In genomic region chr9:4155224-4156026, GRCh38 we compare ENCODE assay signal across 24 cellular contexts.
"Had no signal": no experiment of that assay in that cellular context is flagged by ENCODE, and none has a peak within 500 bp of the region (broad histone marks: within the 10 kb centered on the region; RNA-seq: fewer than 3 reads in every experiment).

No MANE protein-coding gene starts in this region.

- H3K4me3 ChIP-seq: heart left ventricle, mucosa of descending colon, tibial nerve, vagina had no signal

- H3K4me1 Mint-ChIP-seq: activated CD4-positive, alpha-beta T cell treated with anti-CD3 and anti-CD28 coated beads, Interleukin-2, amount 10 ng/mL, durations not matched to agents 24 days and 14 days; activated naive CD8-positive, alpha-beta T cell treated with anti-CD3 and anti-CD28 coated beads for 36 hours; immature natural killer cell; stimulated activated naive B cell treated with anti-CD40 and anti-IgM and Interleukin-4, amounts not matched to agents 10 μg/mL and 1 μg/mL and 100 μg/mL, for 72 hours had no signal

- H3K27me3 ChIP-seq: brain microvascular endothelial cell, heart left ventricle, tibial nerve, vagina had no signal

- H3K36me3 ChIP-seq: brain microvascular endothelial cell, heart left ventricle, tibial nerve, vagina had no signal

- H3K4me3 Mint-ChIP-seq: activated CD4-positive, alpha-beta T cell treated with anti-CD3 and anti-CD28 coated beads, Interleukin-2, amount 10 ng/mL, durations not matched to agents 24 days and 14 days; activated CD8-positive, alpha-beta T cell treated with anti-CD3 and anti-CD28 coated beads, Interleukin-2, amount 10 ng/mL, durations not matched to agents 7 days and 5 days; activated naive CD8-positive, alpha-beta T cell treated with anti-CD3 and anti-CD28 coated beads for 36 hours; activated T-cell treated with anti-CD3 and anti-CD28 coated beads, Interleukin-2, amount 50 U/mL, for 72 hours; effector memory CD8-positive, alpha-beta T cell; immature natural killer cell; naive thymus-derived CD4-positive, alpha-beta T cell; stimulated activated naive B cell treated with anti-CD40 and anti-IgM and Interleukin-4, amounts not matched to agents 10 μg/mL and 1 μg/mL and 100 μg/mL, for 72 hours had no signal

- H3K4me1 ChIP-seq: heart left ventricle, parathyroid adenoma, tibial nerve, vagina had no signal

- H3K9me3 Mint-ChIP-seq: activated CD4-positive, alpha-beta T cell treated with anti-CD3 and anti-CD28 coated beads, Interleukin-2, amount 10 ng/mL, durations not matched to agents 24 days and 14 days; activated naive CD8-positive, alpha-beta T cell treated with anti-CD3 and anti-CD28 coated beads for 36 hours; activated T-cell treated with anti-CD3 and anti-CD28 coated beads, Interleukin-2, amount 50 U/mL, for 72 hours; effector memory CD8-positive, alpha-beta T cell; immature natural killer cell; naive thymus-derived CD4-positive, alpha-beta T cell; stimulated activated naive B cell treated with anti-CD40 and anti-IgM and Interleukin-4, amounts not matched to agents 10 μg/mL and 1 μg/mL and 100 μg/mL, for 72 hours had no signal

- DNase-seq: activated CD4-positive, alpha-beta T cell treated with anti-CD3 and anti-CD28 coated beads, Interleukin-2, amount 10 ng/mL, durations not matched to agents 24 days and 14 days; activated CD4-positive, CD25-positive, alpha-beta regulatory T cell; activated CD8-positive, alpha-beta memory T cell treated with anti-CD3 and anti-CD28 coated beads, Interleukin-2, amount 50 U/mL, for 4 hours; activated CD8-positive, alpha-beta T cell treated with anti-CD3 and anti-CD28 coated beads, Interleukin-2, amount 10 ng/mL, durations not matched to agents 7 days and 5 days; activated gamma-delta T cell treated with Interleukin-2 at 50 U/mL for 16 hours; activated naive CD8-positive, alpha-beta T cell treated with anti-CD3 and anti-CD28 coated beads for 36 hours; activated T-cell treated with anti-CD3 and anti-CD28 coated beads, Interleukin-2, amount 50 U/mL, for 72 hours; amygdala; brain microvascular endothelial cell; cerebellar nuclear complex; dermis blood vessel endothelial cell; effector memory CD8-positive, alpha-beta T cell; heart left ventricle; immature natural killer cell; left colon; mucosa of descending colon; naive thymus-derived CD4-positive, alpha-beta T cell; retina; stimulated activated CD4-positive, alpha-beta T cell treated with anti-CD3 and anti-CD28 coated beads, Interleukin-2, amount 100 ng/mL, for 48 hours; stimulated activated naive B cell treated with anti-CD40 and anti-IgM and Interleukin-4, amounts not matched to agents 10 μg/mL and 1 μg/mL and 100 μg/mL, for 72 hours; T-helper 2 cell had no signal

- ATAC-seq: activated CD8-positive, alpha-beta T cell treated with anti-CD3 and anti-CD28 coated beads, Interleukin-2, amount 10 ng/mL, durations not matched to agents 7 days and 5 days; activated T-cell treated with anti-CD3 and anti-CD28 coated beads, Interleukin-2, amount 50 U/mL, for 72 hours; effector memory CD8-positive, alpha-beta T cell; heart left ventricle; left colon; mucosa of descending colon; naive thymus-derived CD4-positive, alpha-beta T cell; stimulated activated naive B cell treated with anti-CD40 and anti-IgM and Interleukin-4, amounts not matched to agents 10 μg/mL and 1 μg/mL and 100 μg/mL, for 72 hours had no signal

- H3K27ac Mint-ChIP-seq: activated CD4-positive, alpha-beta T cell treated with anti-CD3 and anti-CD28 coated beads, Interleukin-2, amount 10 ng/mL, durations not matched to agents 24 days and 14 days; activated CD8-positive, alpha-beta T cell treated with anti-CD3 and anti-CD28 coated beads, Interleukin-2, amount 10 ng/mL, durations not matched to agents 7 days and 5 days; activated naive CD8-positive, alpha-beta T cell treated with anti-CD3 and anti-CD28 coated beads for 36 hours; activated T-cell treated with anti-CD3 and anti-CD28 coated beads, Interleukin-2, amount 50 U/mL, for 72 hours; effector memory CD8-positive, alpha-beta T cell; immature natural killer cell; naive thymus-derived CD4-positive, alpha-beta T cell; stimulated activated naive B cell treated with anti-CD40 and anti-IgM and Interleukin-4, amounts not matched to agents 10 μg/mL and 1 μg/mL and 100 μg/mL, for 72 hours had no signal

- H3K9me3 ChIP-seq: heart left ventricle, mucosa of descending colon, tibial nerve, vagina had no signal

- H3K36me3 Mint-ChIP-seq: activated naive CD8-positive, alpha-beta T cell treated with anti-CD3 and anti-CD28 coated beads for 36 hours; immature natural killer cell; stimulated activated naive B cell treated with anti-CD40 and anti-IgM and Interleukin-4, amounts not matched to agents 10 μg/mL and 1 μg/mL and 100 μg/mL, for 72 hours had no signal

- H3K27ac ChIP-seq: brain microvascular endothelial cell, heart left ventricle, parathyroid adenoma, tibial nerve, vagina had no signal

- H3K27me3 Mint-ChIP-seq: activated CD4-positive, alpha-beta T cell treated with anti-CD3 and anti-CD28 coated beads, Interleukin-2, amount 10 ng/mL, durations not matched to agents 24 days and 14 days; activated naive CD8-positive, alpha-beta T cell treated with anti-CD3 and anti-CD28 coated beads for 36 hours; stimulated activated naive B cell treated with anti-CD40 and anti-IgM and Interleukin-4, amounts not matched to agents 10 μg/mL and 1 μg/mL and 100 μg/mL, for 72 hours had no signal
